ENCODE assay signal across 1 cellular context in the genomic region with DNA sequence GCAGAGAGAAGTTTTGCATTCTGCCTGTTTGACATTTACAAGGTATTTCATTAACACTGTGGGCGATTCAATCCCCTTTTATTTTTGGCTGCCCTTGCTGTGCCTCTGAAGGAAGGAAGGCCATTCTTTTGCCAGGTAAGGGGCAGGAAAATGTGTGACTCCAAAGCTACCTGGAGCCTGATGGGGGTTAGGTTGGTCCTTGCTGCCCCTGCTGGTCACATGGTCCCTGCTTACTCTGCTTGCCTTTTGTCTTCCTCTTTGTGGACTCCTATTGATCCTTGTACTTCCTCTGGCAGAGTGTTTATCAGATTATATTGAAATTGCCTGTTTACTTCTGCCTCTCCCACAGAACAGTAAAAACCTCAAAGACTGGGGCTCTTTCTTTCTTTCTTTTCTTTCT.
TF ChIP-seq lines count a peak whose summit lies in the region.

No MANE protein-coding gene starts in this region.

TF ChIP-seq in GM23338, 12 proteins besides CTCF, POLR2A, EP300 and RAD21:
- TF ChIP-seq, protein P1, sequence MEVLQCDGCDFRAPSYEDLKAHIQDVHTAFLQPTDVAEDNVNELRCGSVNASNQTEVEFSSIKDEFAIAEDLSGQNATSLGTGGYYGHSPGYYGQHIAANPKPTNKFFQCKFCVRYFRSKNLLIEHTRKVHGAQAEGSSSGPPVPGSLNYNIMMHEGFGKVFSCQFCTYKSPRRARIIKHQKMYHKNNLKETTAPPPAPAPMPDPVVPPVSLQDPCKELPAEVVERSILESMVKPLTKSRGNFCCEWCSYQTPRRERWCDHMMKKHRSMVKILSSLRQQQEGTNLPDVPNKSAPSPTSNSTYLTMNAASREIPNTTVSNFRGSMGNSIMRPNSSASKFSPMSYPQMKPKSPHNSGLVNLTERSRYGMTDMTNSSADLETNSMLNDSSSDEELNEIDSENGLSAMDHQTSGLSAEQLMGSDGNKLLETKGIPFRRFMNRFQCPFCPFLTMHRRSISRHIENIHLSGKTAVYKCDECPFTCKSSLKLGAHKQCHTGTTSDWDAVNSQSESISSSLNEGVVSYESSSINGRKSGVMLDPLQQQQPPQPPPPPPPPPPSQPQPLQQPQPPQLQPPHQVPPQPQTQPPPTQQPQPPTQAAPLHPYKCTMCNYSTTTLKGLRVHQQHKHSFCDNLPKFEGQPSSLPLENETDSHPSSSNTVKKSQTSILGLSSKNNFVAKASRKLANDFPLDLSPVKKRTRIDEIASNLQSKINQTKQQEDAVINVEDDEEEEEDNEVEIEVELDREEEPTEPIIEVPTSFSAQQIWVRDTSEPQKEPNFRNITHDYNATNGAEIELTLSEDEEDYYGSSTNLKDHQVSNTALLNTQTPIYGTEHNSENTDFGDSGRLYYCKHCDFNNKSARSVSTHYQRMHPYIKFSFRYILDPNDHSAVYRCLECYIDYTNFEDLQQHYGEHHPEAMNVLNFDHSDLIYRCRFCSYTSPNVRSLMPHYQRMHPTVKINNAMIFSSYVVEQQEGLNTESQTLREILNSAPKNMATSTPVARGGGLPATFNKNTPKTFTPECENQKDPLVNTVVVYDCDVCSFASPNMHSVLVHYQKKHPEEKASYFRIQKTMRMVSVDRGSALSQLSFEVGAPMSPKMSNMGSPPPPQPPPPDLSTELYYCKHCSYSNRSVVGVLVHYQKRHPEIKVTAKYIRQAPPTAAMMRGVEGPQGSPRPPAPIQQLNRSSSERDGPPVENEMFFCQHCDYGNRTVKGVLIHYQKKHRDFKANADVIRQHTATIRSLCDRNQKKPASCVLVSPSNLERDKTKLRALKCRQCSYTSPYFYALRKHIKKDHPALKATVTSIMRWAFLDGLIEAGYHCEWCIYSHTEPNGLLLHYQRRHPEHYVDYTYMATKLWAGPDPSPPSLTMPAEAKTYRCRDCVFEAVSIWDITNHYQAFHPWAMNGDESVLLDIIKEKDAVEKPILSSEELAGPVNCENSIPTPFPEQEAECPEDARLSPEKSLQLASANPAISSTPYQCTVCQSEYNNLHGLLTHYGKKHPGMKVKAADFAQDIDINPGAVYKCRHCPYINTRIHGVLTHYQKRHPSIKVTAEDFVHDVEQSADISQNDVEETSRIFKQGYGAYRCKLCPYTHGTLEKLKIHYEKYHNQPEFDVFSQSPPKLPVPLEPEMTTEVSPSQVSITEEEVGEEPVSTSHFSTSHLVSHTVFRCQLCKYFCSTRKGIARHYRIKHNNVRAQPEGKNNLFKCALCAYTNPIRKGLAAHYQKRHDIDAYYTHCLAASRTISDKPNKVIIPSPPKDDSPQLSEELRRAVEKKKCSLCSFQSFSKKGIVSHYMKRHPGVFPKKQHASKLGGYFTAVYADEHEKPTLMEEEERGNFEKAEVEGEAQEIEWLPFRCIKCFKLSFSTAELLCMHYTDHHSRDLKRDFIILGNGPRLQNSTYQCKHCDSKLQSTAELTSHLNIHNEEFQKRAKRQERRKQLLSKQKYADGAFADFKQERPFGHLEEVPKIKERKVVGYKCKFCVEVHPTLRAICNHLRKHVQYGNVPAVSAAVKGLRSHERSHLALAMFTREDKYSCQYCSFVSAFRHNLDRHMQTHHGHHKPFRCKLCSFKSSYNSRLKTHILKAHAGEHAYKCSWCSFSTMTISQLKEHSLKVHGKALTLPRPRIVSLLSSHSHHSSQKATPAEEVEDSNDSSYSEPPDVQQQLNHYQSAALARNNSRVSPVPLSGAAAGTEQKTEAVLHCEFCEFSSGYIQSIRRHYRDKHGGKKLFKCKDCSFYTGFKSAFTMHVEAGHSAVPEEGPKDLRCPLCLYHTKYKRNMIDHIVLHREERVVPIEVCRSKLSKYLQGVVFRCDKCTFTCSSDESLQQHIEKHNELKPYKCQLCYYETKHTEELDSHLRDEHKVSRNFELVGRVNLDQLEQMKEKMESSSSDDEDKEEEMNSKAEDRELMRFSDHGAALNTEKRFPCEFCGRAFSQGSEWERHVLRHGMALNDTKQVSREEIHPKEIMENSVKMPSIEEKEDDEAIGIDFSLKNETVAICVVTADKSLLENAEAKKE (CRISPR knock-in tag; IDR thresholded peaks at IDR 0.05) = no peak
- TF ChIP-seq JUNB (IDR thresholded peaks at IDR 0.05; ENCODE audit: unreplicated experiment) (no peak), POLR2AphosphoS5 (IDR thresholded peaks at IDR 0.05; ENCODE audit: low read depth) (no peak), STAT1 (IDR thresholded peaks at IDR 0.05; ENCODE audit: unreplicated experiment) (no peak), EZH2 (IDR thresholded peaks at IDR 0.05; ENCODE audit: low read depth, unreplicated experiment) (no peak), NANOG (IDR thresholded peaks at IDR 0.05; ENCODE audit: borderline replicate concordance) (no peak), CREB1 (CRISPR knock-in tag; IDR thresholded peaks at IDR 0.05; ENCODE audit: low read depth) (no peak), ZNF331 (CRISPR knock-in tag; IDR thresholded peaks at IDR 0.05; ENCODE audit: low read depth) (no peak), ZNF114 (CRISPR knock-in tag; IDR thresholded peaks at IDR 0.05) (no peak), EZH2phosphoT487 (IDR thresholded peaks at IDR 0.05; ENCODE audit: unreplicated experiment) (no peak)
- TF ChIP-seq, protein P2, sequence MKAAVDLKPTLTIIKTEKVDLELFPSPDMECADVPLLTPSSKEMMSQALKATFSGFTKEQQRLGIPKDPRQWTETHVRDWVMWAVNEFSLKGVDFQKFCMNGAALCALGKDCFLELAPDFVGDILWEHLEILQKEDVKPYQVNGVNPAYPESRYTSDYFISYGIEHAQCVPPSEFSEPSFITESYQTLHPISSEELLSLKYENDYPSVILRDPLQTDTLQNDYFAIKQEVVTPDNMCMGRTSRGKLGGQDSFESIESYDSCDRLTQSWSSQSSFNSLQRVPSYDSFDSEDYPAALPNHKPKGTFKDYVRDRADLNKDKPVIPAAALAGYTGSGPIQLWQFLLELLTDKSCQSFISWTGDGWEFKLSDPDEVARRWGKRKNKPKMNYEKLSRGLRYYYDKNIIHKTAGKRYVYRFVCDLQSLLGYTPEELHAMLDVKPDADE (IDR thresholded peaks at IDR 0.05) = no peak
- TF ChIP-seq, protein P3, sequence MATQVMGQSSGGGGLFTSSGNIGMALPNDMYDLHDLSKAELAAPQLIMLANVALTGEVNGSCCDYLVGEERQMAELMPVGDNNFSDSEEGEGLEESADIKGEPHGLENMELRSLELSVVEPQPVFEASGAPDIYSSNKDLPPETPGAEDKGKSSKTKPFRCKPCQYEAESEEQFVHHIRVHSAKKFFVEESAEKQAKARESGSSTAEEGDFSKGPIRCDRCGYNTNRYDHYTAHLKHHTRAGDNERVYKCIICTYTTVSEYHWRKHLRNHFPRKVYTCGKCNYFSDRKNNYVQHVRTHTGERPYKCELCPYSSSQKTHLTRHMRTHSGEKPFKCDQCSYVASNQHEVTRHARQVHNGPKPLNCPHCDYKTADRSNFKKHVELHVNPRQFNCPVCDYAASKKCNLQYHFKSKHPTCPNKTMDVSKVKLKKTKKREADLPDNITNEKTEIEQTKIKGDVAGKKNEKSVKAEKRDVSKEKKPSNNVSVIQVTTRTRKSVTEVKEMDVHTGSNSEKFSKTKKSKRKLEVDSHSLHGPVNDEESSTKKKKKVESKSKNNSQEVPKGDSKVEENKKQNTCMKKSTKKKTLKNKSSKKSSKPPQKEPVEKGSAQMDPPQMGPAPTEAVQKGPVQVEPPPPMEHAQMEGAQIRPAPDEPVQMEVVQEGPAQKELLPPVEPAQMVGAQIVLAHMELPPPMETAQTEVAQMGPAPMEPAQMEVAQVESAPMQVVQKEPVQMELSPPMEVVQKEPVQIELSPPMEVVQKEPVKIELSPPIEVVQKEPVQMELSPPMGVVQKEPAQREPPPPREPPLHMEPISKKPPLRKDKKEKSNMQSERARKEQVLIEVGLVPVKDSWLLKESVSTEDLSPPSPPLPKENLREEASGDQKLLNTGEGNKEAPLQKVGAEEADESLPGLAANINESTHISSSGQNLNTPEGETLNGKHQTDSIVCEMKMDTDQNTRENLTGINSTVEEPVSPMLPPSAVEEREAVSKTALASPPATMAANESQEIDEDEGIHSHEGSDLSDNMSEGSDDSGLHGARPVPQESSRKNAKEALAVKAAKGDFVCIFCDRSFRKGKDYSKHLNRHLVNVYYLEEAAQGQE (IDR thresholded peaks at IDR 0.05; ENCODE audit: unreplicated experiment) = no peak
